2 cellular contexts compared by ENCODE assay signal in genomic region chr16:57062329-57062728, GRCh38.
TF ChIP-seq lines count a peak whose summit lies in the region.

No MANE protein-coding gene starts in this region.

TF ChIP-seq in IMR-90, 13 proteins besides CTCF, POLR2A, EP300 and RAD21:
- TF ChIP-seq, protein P1, sequence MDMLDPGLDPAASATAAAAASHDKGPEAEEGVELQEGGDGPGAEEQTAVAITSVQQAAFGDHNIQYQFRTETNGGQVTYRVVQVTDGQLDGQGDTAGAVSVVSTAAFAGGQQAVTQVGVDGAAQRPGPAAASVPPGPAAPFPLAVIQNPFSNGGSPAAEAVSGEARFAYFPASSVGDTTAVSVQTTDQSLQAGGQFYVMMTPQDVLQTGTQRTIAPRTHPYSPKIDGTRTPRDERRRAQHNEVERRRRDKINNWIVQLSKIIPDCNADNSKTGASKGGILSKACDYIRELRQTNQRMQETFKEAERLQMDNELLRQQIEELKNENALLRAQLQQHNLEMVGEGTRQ (IDR thresholded peaks at IDR 0.05; ENCODE audit: low read depth, low read length), result no peak
- TF ChIP-seq MAZ (IDR thresholded peaks at IDR 0.05; ENCODE audit: borderline replicate concordance, low read depth, low read length) (no peak), BHLHE40 (IDR thresholded peaks at IDR 0.05; ENCODE audit: low read depth, low read length) (no peak), MXI1 (IDR thresholded peaks at IDR 0.05; ENCODE audit: borderline replicate concordance, low read depth, low read length) (no peak), SMC3 (IDR thresholded peaks at IDR 0.05; ENCODE audit: low read depth, low read length) (no peak), CEBPB (IDR thresholded peaks at IDR 0.05; ENCODE audit: low read depth, low read length) (no peak), ELK1 (IDR thresholded peaks at IDR 0.05; ENCODE audit: borderline replicate concordance, low read depth, low read length) (no peak), CHD1 (IDR thresholded peaks at IDR 0.05; ENCODE audit: low read depth, low read length) (no peak), MAFK (IDR thresholded peaks at IDR 0.05; ENCODE audit: low read depth, low read length) (no peak), RCOR1 (IDR thresholded peaks at IDR 0.05; ENCODE audit: insufficient replicate concordance, low read length) (no peak), FOS (IDR thresholded peaks at IDR 0.05; ENCODE audit: low read depth, low read length) (no peak), NFE2L2 (IDR thresholded peaks at IDR 0.05; ENCODE audit: low read depth, low read length) (no peak), RFX5 (IDR thresholded peaks at IDR 0.05; ENCODE audit: low read depth, low read length) (no peak)

TF ChIP-seq in GM23338, 12 proteins besides CTCF, POLR2A, EP300 and RAD21 (continued from another document):
- TF ChIP-seq, protein P2, sequence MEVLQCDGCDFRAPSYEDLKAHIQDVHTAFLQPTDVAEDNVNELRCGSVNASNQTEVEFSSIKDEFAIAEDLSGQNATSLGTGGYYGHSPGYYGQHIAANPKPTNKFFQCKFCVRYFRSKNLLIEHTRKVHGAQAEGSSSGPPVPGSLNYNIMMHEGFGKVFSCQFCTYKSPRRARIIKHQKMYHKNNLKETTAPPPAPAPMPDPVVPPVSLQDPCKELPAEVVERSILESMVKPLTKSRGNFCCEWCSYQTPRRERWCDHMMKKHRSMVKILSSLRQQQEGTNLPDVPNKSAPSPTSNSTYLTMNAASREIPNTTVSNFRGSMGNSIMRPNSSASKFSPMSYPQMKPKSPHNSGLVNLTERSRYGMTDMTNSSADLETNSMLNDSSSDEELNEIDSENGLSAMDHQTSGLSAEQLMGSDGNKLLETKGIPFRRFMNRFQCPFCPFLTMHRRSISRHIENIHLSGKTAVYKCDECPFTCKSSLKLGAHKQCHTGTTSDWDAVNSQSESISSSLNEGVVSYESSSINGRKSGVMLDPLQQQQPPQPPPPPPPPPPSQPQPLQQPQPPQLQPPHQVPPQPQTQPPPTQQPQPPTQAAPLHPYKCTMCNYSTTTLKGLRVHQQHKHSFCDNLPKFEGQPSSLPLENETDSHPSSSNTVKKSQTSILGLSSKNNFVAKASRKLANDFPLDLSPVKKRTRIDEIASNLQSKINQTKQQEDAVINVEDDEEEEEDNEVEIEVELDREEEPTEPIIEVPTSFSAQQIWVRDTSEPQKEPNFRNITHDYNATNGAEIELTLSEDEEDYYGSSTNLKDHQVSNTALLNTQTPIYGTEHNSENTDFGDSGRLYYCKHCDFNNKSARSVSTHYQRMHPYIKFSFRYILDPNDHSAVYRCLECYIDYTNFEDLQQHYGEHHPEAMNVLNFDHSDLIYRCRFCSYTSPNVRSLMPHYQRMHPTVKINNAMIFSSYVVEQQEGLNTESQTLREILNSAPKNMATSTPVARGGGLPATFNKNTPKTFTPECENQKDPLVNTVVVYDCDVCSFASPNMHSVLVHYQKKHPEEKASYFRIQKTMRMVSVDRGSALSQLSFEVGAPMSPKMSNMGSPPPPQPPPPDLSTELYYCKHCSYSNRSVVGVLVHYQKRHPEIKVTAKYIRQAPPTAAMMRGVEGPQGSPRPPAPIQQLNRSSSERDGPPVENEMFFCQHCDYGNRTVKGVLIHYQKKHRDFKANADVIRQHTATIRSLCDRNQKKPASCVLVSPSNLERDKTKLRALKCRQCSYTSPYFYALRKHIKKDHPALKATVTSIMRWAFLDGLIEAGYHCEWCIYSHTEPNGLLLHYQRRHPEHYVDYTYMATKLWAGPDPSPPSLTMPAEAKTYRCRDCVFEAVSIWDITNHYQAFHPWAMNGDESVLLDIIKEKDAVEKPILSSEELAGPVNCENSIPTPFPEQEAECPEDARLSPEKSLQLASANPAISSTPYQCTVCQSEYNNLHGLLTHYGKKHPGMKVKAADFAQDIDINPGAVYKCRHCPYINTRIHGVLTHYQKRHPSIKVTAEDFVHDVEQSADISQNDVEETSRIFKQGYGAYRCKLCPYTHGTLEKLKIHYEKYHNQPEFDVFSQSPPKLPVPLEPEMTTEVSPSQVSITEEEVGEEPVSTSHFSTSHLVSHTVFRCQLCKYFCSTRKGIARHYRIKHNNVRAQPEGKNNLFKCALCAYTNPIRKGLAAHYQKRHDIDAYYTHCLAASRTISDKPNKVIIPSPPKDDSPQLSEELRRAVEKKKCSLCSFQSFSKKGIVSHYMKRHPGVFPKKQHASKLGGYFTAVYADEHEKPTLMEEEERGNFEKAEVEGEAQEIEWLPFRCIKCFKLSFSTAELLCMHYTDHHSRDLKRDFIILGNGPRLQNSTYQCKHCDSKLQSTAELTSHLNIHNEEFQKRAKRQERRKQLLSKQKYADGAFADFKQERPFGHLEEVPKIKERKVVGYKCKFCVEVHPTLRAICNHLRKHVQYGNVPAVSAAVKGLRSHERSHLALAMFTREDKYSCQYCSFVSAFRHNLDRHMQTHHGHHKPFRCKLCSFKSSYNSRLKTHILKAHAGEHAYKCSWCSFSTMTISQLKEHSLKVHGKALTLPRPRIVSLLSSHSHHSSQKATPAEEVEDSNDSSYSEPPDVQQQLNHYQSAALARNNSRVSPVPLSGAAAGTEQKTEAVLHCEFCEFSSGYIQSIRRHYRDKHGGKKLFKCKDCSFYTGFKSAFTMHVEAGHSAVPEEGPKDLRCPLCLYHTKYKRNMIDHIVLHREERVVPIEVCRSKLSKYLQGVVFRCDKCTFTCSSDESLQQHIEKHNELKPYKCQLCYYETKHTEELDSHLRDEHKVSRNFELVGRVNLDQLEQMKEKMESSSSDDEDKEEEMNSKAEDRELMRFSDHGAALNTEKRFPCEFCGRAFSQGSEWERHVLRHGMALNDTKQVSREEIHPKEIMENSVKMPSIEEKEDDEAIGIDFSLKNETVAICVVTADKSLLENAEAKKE (CRISPR knock-in tag; IDR thresholded peaks at IDR 0.05), result no peak
- TF ChIP-seq POLR2AphosphoS5 (IDR thresholded peaks at IDR 0.05; ENCODE audit: low read depth) (no peak), STAT1 (IDR thresholded peaks at IDR 0.05; ENCODE audit: unreplicated experiment) (no peak), ETS1 (IDR thresholded peaks at IDR 0.05) (no peak), REST (IDR thresholded peaks at IDR 0.05; ENCODE audit: unreplicated experiment) (no peak), EZH2 (IDR thresholded peaks at IDR 0.05; ENCODE audit: low read depth, unreplicated experiment) (no peak), CREB1 (CRISPR knock-in tag; IDR thresholded peaks at IDR 0.05; ENCODE audit: low read depth) (no peak), ZNF331 (CRISPR knock-in tag; IDR thresholded peaks at IDR 0.05; ENCODE audit: low read depth) (no peak), EZH2phosphoT487 (IDR thresholded peaks at IDR 0.05; ENCODE audit: unreplicated experiment) (no peak), NANOG (IDR thresholded peaks at IDR 0.05; ENCODE audit: borderline replicate concordance) (no peak)
